Comparison of ENCODE assay signal across 1 cellular context in the genomic region with DNA sequence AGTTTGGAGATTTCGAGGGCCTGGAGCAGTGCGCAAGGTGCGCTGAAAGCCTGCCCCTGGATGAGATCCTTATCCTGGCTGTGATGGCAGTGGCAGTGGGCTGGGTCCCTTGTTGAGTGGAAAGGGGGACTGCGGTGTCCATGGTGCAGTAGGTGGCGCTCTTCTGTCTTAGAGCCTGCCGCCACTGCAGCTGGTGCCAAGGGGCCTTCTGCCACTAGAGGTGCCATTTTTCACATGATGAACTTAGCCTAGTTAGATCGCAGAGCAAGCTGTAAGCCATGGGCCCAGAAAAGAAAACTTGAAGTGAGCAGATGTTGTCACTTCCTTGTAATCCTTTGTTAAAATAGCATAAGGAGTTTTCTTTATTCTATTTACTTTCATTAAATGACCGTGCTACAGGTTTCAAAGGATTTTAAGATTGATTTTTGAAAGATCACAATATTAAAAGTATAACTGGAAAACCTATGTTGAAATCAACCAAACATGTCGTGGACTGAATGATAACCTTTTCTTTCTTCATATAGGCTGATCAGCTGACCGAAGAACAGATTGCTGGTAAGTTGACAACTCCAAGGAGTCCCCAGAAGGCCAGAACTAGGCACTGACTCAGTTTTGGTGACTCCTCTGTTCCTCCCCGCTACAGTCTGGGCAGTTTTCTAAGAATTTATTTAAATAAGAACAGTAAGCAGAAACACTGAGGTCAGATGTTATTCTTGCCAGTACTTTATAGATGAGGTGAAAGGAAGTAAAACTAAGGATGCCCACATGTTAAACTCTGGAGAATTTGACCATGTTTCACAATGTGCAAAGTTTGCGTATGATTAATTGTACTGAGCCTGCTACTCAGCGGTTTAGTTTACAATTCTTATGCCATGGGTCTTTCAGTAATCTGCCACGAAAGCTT.
TF ChIP-seq lines count a peak whose summit lies in the region.

No MANE protein-coding gene starts in this region.

TF ChIP-seq in HepG2, 621 proteins besides CTCF, POLR2A, EP300 and RAD21 (continued from another document and continues in another):
- TF ChIP-seq, protein P1, sequence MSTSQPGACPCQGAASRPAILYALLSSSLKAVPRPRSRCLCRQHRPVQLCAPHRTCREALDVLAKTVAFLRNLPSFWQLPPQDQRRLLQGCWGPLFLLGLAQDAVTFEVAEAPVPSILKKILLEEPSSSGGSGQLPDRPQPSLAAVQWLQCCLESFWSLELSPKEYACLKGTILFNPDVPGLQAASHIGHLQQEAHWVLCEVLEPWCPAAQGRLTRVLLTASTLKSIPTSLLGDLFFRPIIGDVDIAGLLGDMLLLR (CRISPR knock-in tag; IDR thresholded peaks at IDR 0.05) = no peak
- TF ChIP-seq, protein P2, sequence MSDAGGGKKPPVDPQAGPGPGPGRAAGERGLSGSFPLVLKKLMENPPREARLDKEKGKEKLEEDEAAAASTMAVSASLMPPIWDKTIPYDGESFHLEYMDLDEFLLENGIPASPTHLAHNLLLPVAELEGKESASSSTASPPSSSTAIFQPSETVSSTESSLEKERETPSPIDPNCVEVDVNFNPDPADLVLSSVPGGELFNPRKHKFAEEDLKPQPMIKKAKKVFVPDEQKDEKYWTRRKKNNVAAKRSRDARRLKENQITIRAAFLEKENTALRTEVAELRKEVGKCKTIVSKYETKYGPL (CRISPR knock-in tag; IDR thresholded peaks at IDR 0.05) = no peak
- TF ChIP-seq HHEX (CRISPR knock-in tag; IDR thresholded peaks at IDR 0.05) (no peak), PRDM15 (CRISPR knock-in tag; IDR thresholded peaks at IDR 0.05) (no peak), GABPB1 (CRISPR knock-in tag; IDR thresholded peaks at IDR 0.05) (peak; percentile 38; the same call in 1 of the 2 replicates), ZNF383 (CRISPR knock-in tag; IDR thresholded peaks at IDR 0.05; ENCODE audit: borderline replicate concordance) (no peak), ATF7 (IDR thresholded peaks at IDR 0.05) (no peak), ATF7 (CRISPR knock-in tag; IDR thresholded peaks at IDR 0.05) (no peak), ZNF121 (CRISPR knock-in tag; IDR thresholded peaks at IDR 0.05) (no peak), ATF6 (CRISPR knock-in tag; conservative IDR thresholded peaks at IDR 0.05) (no peak), ZNF691 (CRISPR knock-in tag; IDR thresholded peaks at IDR 0.05; ENCODE audit: borderline replicate concordance, low read depth) (peak; percentile 43; the same call in 1 of the 2 replicates), NR1H2 (CRISPR knock-in tag; IDR thresholded peaks at IDR 0.05; ENCODE audit: borderline replicate concordance, low read depth) (no peak), ZSCAN30 (CRISPR knock-in tag; IDR thresholded peaks at IDR 0.05) (no peak), ZBTB14 (CRISPR knock-in tag; IDR thresholded peaks at IDR 0.05) (no peak), SRSF9 (IDR thresholded peaks at IDR 0.05; ENCODE audit: borderline replicate concordance, insufficient read depth, low read depth, low read length, poor library complexity, severe bottlenecking) (no peak), DMAP1 (CRISPR knock-in tag; IDR thresholded peaks at IDR 0.05) (no peak), ZNF3 (CRISPR knock-in tag; IDR thresholded peaks at IDR 0.05) (no peak), MTA1 (CRISPR knock-in tag; IDR thresholded peaks at IDR 0.05; ENCODE audit: borderline replicate concordance) (no peak; the same call in 1 of the 2 replicates), JDP2 (CRISPR knock-in tag; IDR thresholded peaks at IDR 0.05; ENCODE audit: borderline replicate concordance) (no peak), SUZ12 (IDR thresholded peaks at IDR 0.05; ENCODE audit: low read depth, low read length) (no peak), ZNF431 (CRISPR knock-in tag; IDR thresholded peaks at IDR 0.05; ENCODE audit: borderline replicate concordance, low read depth) (no peak), TMF1 (CRISPR knock-in tag; IDR thresholded peaks at IDR 0.05; ENCODE audit: low read depth) (no peak), ZNF253 (CRISPR knock-in tag; IDR thresholded peaks at IDR 0.05; ENCODE audit: borderline replicate concordance) (no peak), ZNF24 (IDR thresholded peaks at IDR 0.05) (no peak), HMG20A (CRISPR knock-in tag; IDR thresholded peaks at IDR 0.05; ENCODE audit: borderline replicate concordance) (no peak), ZNF567 (CRISPR knock-in tag; IDR thresholded peaks at IDR 0.05; ENCODE audit: borderline replicate concordance) (no peak), ZKSCAN1 (IDR thresholded peaks at IDR 0.05; ENCODE audit: low read length) (no peak), GATAD1 (CRISPR knock-in tag; IDR thresholded peaks at IDR 0.05) (peak; percentile 59), DPF2 (CRISPR knock-in tag; IDR thresholded peaks at IDR 0.05; ENCODE audit: borderline replicate concordance, low read depth) (no peak), CEBPG (CRISPR knock-in tag; IDR thresholded peaks at IDR 0.05) (0 out of 2 replicates have a peak, but pooled peaks have one; percentile 18), SP1 (IDR thresholded peaks at IDR 0.05) (no peak), SP1 (CRISPR knock-in tag; IDR thresholded peaks at IDR 0.05) (0 out of 2 replicates have a peak, but pooled peaks have one; percentile 28), SMARCC2 (IDR thresholded peaks at IDR 0.05) (no peak), KLF15 (CRISPR knock-in tag; IDR thresholded peaks at IDR 0.05; ENCODE audit: borderline replicate concordance) (no peak), HNF4A (CRISPR knock-in tag; IDR thresholded peaks at IDR 0.05) (peak; percentile 11; the same call in 1 of the 2 replicates), MTF2 (CRISPR knock-in tag; IDR thresholded peaks at IDR 0.05; ENCODE audit: borderline replicate concordance) (no peak), ZFP41 (CRISPR knock-in tag; IDR thresholded peaks at IDR 0.05; ENCODE audit: borderline replicate concordance) (no peak), MAZ (IDR thresholded peaks at IDR 0.05; ENCODE audit: borderline replicate concordance, low read depth, low read length) (peak; percentile 43; the same call in 1 of the 2 replicates), MAZ (CRISPR knock-in tag; IDR thresholded peaks at IDR 0.05; ENCODE audit: low read depth) (no peak), HNRNPK (IDR thresholded peaks at IDR 0.05; ENCODE audit: low read depth, low read length, poor library complexity, severe bottlenecking) (no peak), ZNF639 (CRISPR knock-in tag; conservative IDR thresholded peaks at IDR 0.05) (no peak), EZH2 (conservative IDR thresholded peaks at IDR 0.05; ENCODE audit: low read depth, low read length) (no peak), ZNF350 (CRISPR knock-in tag; IDR thresholded peaks at IDR 0.05; ENCODE audit: borderline replicate concordance, low read depth) (peak; percentile 58; the same call in 1 of the 2 replicates), ZBTB42 (CRISPR knock-in tag; IDR thresholded peaks at IDR 0.05) (no peak), ZNF33B (CRISPR knock-in tag; IDR thresholded peaks at IDR 0.05) (no peak), ZNF678 (CRISPR knock-in tag; IDR thresholded peaks at IDR 0.05) (no peak)
- TF ChIP-seq, protein P3, sequence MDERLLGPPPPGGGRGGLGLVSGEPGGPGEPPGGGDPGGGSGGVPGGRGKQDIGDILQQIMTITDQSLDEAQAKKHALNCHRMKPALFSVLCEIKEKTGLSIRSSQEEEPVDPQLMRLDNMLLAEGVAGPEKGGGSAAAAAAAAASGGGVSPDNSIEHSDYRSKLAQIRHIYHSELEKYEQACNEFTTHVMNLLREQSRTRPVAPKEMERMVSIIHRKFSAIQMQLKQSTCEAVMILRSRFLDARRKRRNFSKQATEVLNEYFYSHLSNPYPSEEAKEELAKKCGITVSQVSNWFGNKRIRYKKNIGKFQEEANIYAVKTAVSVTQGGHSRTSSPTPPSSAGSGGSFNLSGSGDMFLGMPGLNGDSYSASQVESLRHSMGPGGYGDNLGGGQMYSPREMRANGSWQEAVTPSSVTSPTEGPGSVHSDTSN (CRISPR knock-in tag; IDR thresholded peaks at IDR 0.05) = no peak
- TF ChIP-seq, protein P4, sequence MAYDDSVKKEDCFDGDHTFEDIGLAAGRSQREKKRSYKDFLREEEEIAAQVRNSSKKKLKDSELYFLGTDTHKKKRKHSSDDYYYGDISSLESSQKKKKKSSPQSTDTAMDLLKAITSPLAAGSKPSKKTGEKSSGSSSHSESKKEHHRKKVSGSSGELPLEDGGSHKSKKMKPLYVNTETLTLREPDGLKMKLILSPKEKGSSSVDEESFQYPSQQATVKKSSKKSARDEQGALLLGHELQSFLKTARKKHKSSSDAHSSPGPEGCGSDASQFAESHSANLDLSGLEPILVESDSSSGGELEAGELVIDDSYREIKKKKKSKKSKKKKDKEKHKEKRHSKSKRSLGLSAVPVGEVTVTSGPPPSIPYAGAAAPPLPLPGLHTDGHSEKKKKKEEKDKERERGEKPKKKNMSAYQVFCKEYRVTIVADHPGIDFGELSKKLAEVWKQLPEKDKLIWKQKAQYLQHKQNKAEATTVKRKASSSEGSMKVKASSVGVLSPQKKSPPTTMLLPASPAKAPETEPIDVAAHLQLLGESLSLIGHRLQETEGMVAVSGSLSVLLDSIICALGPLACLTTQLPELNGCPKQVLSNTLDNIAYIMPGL (CRISPR knock-in tag; IDR thresholded peaks at IDR 0.05; ENCODE audit: borderline replicate concordance in 1 of 2, low read depth in 1 of 2) = peak; percentile 89 to 98
- TF ChIP-seq, protein P5, sequence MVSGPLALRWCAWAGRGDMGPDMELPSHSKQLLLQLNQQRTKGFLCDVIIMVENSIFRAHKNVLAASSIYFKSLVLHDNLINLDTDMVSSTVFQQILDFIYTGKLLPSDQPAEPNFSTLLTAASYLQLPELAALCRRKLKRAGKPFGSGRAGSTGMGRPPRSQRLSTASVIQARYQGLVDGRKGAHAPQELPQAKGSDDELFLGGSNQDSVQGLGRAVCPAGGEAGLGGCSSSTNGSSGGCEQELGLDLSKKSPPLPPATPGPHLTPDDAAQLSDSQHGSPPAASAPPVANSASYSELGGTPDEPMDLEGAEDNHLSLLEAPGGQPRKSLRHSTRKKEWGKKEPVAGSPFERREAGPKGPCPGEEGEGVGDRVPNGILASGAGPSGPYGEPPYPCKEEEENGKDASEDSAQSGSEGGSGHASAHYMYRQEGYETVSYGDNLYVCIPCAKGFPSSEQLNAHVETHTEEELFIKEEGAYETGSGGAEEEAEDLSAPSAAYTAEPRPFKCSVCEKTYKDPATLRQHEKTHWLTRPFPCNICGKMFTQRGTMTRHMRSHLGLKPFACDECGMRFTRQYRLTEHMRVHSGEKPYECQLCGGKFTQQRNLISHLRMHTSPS (CRISPR knock-in tag; IDR thresholded peaks at IDR 0.05; ENCODE audit: low read depth) = peak; percentile 55; the same call in 1 of the 2 replicates
